Comparison of ENCODE assay signal across 1 cellular context in the genomic region with DNA sequence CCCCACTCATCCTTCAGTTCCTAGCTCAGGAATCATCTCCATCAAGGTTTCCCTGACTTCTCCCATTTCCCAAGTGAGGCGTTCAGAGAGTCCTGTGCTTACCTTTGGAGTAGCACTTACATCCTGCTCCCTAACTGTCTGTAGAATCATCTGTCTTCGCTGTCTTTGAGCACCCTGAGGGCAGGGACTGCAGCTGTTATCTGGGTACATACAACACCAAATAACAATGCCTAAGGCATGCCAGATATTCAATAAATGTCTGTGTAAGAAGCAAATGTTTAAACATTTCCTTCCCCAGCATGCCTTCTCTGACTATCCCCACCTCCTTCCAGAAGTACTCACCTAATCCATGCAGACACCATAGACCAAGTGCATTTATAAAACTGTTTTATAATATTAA.
TF ChIP-seq lines count a peak whose summit lies in the region.

No MANE protein-coding gene starts in this region.

TF ChIP-seq in WTC11, 78 proteins besides CTCF, POLR2A, EP300 and RAD21:
- no peak for TF ChIP-seq FOXP1 (CRISPR knock-in tag; IDR thresholded peaks at IDR 0.05; ENCODE audit: borderline replicate concordance)
- no peak for TF ChIP-seq ELF4 (CRISPR knock-in tag; IDR thresholded peaks at IDR 0.05; ENCODE audit: low read depth)
- no peak for TF ChIP-seq ZNF138 (CRISPR knock-in tag; conservative IDR thresholded peaks at IDR 0.05)
